In the genomic region with DNA sequence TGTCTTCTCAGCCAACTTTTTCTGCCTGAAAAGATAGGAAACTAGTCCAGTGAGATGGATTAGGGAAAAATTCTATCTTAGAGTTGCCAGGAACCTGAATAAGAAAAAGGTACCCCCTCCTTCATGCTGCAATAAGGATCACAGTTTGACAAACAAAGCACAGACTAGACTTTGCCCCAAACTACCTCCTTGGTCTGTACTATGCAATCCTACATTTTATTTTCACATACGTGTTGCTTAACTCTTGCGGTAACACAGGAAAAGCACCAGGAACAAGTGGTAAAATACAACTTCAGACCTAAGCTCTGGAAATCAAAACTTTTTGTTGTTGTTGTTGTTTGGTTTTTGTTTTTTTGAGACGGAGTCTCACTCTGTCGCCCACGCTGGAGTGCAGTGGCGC, we compare ENCODE assay signal across 36 cellular contexts. TPM values are rescaled to one million over a fixed set of nuclear protein-coding genes. Genes with fewer than 3 reads are reported as not detected.
"Had no signal": no experiment of that assay in that cellular context is flagged by ENCODE, and none has a peak within 500 bp of the region (broad histone marks: within the 10 kb centered on the region; RNA-seq: fewer than 3 reads in every experiment).

No MANE protein-coding gene starts in this region.

- FAIRE-seq: colon, endometrium had no signal

- DNase-seq: activated CD4-positive, alpha-beta T cell treated with anti-CD3 and anti-CD28 coated beads for 48 hours; activated CD4-positive, alpha-beta T cell treated with anti-CD3 and anti-CD28 coated beads, Interleukin-2, amount 50 U/mL, for 48 hours; activated CD8-positive, alpha-beta memory T cell treated with anti-CD3 and anti-CD28 coated beads, Interleukin-2, amount 50 U/mL, for 4 hours; activated effector memory CD4-positive, alpha-beta T cell treated with anti-CD3 and anti-CD28 coated beads, Interleukin-2, amount 50 U/mL, for 16 hours; activated naive CD4-positive, alpha-beta T cell treated with anti-CD3 and anti-CD28 coated beads for 36 hours; activated naive CD8-positive, alpha-beta T cell treated with anti-CD3 and anti-CD28 coated beads for 36 hours; activated T-cell treated with anti-CD3 and anti-CD28 coated beads, Interleukin-2, amount 50 U/mL, for 1 hour; adrenal gland; aorta; body of pancreas; effector CD8-positive, alpha-beta T cell; heart left ventricle; left lung; mesendoderm; retina; stimulated activated CD4-positive, alpha-beta T cell treated with anti-CD3 and anti-CD28 coated beads, Interleukin-1b, Interleukin-23, amount 100 ng/mL, for 48 hours; stimulated activated CD4-positive, alpha-beta T cell treated with anti-CD3 and anti-CD28 coated beads, Interleukin-4, amount 100 ng/mL, for 4 hours; stimulated activated CD8-positive, alpha-beta memory T cell treated with anti-CD3 and anti-CD28 coated beads, Interleukin-4, amount 100 ng/mL, for 48 hours; stimulated activated naive CD8-positive, alpha-beta T cell treated with anti-CD3 and anti-CD28 coated beads, Interleukin-15, amount 100 ng/mL, for 72 hours; substantia nigra; T-helper 2 cell; upper lobe of left lung had no signal

- H3K9me3 Mint-ChIP-seq: activated naive CD4-positive, alpha-beta T cell treated with anti-CD3 and anti-CD28 coated beads for 36 hours; activated naive CD8-positive, alpha-beta T cell treated with anti-CD3 and anti-CD28 coated beads for 36 hours; activated T-helper 1 cell treated with anti-CD3 and anti-CD28 coated beads, Interleukin-12 subunit alpha, Interleukin-12 subunit beta, Interleukin-2, Interleukin-4 antibody, amounts not matched to agents 30 ng/mL and 10 ng/mL and 1 ng/mL, durations not matched to agents 14 hours and 24 hours and 36 hours; stimulated activated naive CD8-positive, alpha-beta T cell treated with anti-CD3 and anti-CD28 coated beads, Interleukin-15, amount 100 ng/mL, for 72 hours had no signal

- H3K4me3 ChIP-seq: adrenal gland, body of pancreas, gastroesophageal sphincter, heart left ventricle, left lung, lung, skin epidermis, upper lobe of left lung, vagina had no signal

- H3K4me1 ChIP-seq: adrenal gland, body of pancreas, upper lobe of left lung, vagina had no signal

- H3K4me3 Mint-ChIP-seq: activated naive CD4-positive, alpha-beta T cell treated with anti-CD3 and anti-CD28 coated beads for 36 hours; activated naive CD8-positive, alpha-beta T cell treated with anti-CD3 and anti-CD28 coated beads for 36 hours; activated T-helper 1 cell treated with anti-CD3 and anti-CD28 coated beads, Interleukin-12 subunit alpha, Interleukin-12 subunit beta, Interleukin-2, Interleukin-4 antibody, amounts not matched to agents 30 ng/mL and 10 ng/mL and 1 ng/mL, durations not matched to agents 14 hours and 24 hours and 36 hours; nephron; stimulated activated memory B cell treated with anti-CD40 and anti-IgM and Interleukin-4, amounts not matched to agents 10 μg/mL and 1 μg/mL and 100 μg/mL, for 72 hours; stimulated activated naive CD8-positive, alpha-beta T cell treated with anti-CD3 and anti-CD28 coated beads, Interleukin-15, amount 100 ng/mL, for 72 hours had no signal

- H3K27ac Mint-ChIP-seq: activated naive CD4-positive, alpha-beta T cell treated with anti-CD3 and anti-CD28 coated beads for 36 hours; activated naive CD8-positive, alpha-beta T cell treated with anti-CD3 and anti-CD28 coated beads for 36 hours; activated T-helper 1 cell treated with anti-CD3 and anti-CD28 coated beads, Interleukin-12 subunit alpha, Interleukin-12 subunit beta, Interleukin-2, Interleukin-4 antibody, amounts not matched to agents 30 ng/mL and 10 ng/mL and 1 ng/mL, durations not matched to agents 14 hours and 24 hours and 36 hours; nephron; progenitor cell of endocrine pancreas; stimulated activated memory B cell treated with anti-CD40 and anti-IgM and Interleukin-4, amounts not matched to agents 10 μg/mL and 1 μg/mL and 100 μg/mL, for 72 hours; stimulated activated naive CD8-positive, alpha-beta T cell treated with anti-CD3 and anti-CD28 coated beads, Interleukin-15, amount 100 ng/mL, for 72 hours had no signal

- H3K27me3 ChIP-seq: adrenal gland, body of pancreas, gastroesophageal sphincter, heart left ventricle, left lung, upper lobe of left lung, vagina had no signal

- H3K4me1 Mint-ChIP-seq: activated naive CD8-positive, alpha-beta T cell treated with anti-CD3 and anti-CD28 coated beads for 36 hours; nephron; stimulated activated memory B cell treated with anti-CD40 and anti-IgM and Interleukin-4, amounts not matched to agents 10 μg/mL and 1 μg/mL and 100 μg/mL, for 72 hours; stimulated activated naive CD8-positive, alpha-beta T cell treated with anti-CD3 and anti-CD28 coated beads, Interleukin-15, amount 100 ng/mL, for 72 hours had no signal

- H3K36me3 ChIP-seq: adrenal gland, gastroesophageal sphincter, heart left ventricle, left lung, upper lobe of left lung, vagina had no signal

- H3K27ac ChIP-seq: adrenal gland, body of pancreas, epithelial cell of prostate, left lung, skin epidermis, upper lobe of left lung, vagina had no signal

- H3K36me3 Mint-ChIP-seq: activated naive CD8-positive, alpha-beta T cell treated with anti-CD3 and anti-CD28 coated beads for 36 hours; stimulated activated memory B cell treated with anti-CD40 and anti-IgM and Interleukin-4, amounts not matched to agents 10 μg/mL and 1 μg/mL and 100 μg/mL, for 72 hours had no signal

- ATAC-seq: body of pancreas; gastroesophageal sphincter; left lung; sciatic nerve; stimulated activated memory B cell treated with anti-CD40 and anti-IgM and Interleukin-4, amounts not matched to agents 10 μg/mL and 1 μg/mL and 100 μg/mL, for 72 hours; stimulated activated naive CD8-positive, alpha-beta T cell treated with anti-CD3 and anti-CD28 coated beads, Interleukin-15, amount 100 ng/mL, for 72 hours had no signal

- H3K27me3 Mint-ChIP-seq: progenitor cell of endocrine pancreas had no signal

- H3K9me3 ChIP-seq: adrenal gland, body of pancreas, gastroesophageal sphincter, upper lobe of left lung, vagina had no signal

RNA-seq across cellular contexts. Expression of a gene that starts 11.3 kb away (rescaled TPM):
- total RNA-seq: activated CD8-positive, alpha-beta memory T cell treated with anti-CD3 and anti-CD28 coated beads for 36 hours; activated naive CD4-positive, alpha-beta T cell treated with anti-CD3 and anti-CD28 coated beads for 36 hours; osteocyte; progenitor cell of endocrine pancreas had no signal
